ENCODE assay signal across 7 cellular contexts in the genomic region with DNA sequence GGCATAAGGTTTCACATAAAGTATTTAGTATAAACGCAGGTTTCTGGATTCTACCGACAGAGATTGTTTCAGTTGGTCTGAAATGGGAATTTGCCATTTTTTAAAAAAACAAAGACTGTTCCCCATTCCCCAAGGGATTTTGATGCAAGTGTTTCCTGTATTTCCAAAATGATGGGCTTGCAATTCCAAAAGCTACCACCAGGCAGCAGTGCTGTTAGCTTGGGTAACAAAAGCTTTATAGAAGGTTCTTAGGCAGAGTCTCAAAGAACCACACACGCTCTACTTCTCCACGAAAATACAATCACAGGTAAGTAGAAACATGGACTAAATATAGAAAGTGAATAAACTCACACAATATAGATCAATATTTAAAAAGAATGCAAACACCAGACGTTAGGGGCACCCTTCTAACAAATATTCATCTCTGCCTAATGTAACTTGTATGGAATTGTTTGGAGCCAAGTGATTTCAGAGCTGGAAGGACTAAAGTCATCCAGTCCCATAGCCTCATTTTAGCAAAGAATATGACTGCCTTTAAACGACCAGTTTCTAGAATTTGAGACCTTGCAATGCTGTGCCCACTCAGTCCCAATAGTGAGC.
DNase-seq lines count a peak whose midpoint lies in the region; ATAC-seq and TF ChIP-seq lines count a peak whose summit lies in the region.

No MANE protein-coding gene starts in this region.

- no peaks in the 10 kb centered on the region for H3K27me3 ChIP-seq in osteoblast (ENCODE audit: insufficient read depth, low read length)

- peaks cover 44% of the 10 kb centered on the region for H4K20me1 ChIP-seq in osteoblast (ENCODE audit: insufficient read depth, low read length)

- no peaks in the 10 kb centered on the region for H3K9me3 ChIP-seq in osteoblast (ENCODE audit: low read depth, low read length)

- H3K4me3 ChIP-seq in epithelial cell of proximal tubule (ENCODE audit: low read depth, low read length) (no peak overlapping the region), osteoblast (ENCODE audit: insufficient read depth, low read length) (no peak overlapping the region)

- peak; percentile 70 for DNase-seq in EH (ENCODE audit: low read depth)
- peak; percentile 55 for DNase-seq in RPMI7951 (ENCODE audit: low read depth)
- DNase-seq in epithelial cell of proximal tubule (ENCODE audit: low read depth): peak; percentile 22
- no peak for DNase-seq in osteoblast (ENCODE audit: insufficient read length, low spot score, missing footprints)
- no peak for DNase-seq in mesenteric fat pad (ENCODE audit: low spot score)

- ATAC-seq in HG03342 (IDR thresholded peaks at IDR 0.05; ENCODE audit: unreplicated experiment) (peak; percentile 52), HG02759 (IDR thresholded peaks at IDR 0.05; ENCODE audit: unreplicated experiment) (no peak)

- H2AFZ ChIP-seq in osteoblast (ENCODE audit: low read length): no peak overlapping the region

- H3K4me1 ChIP-seq in osteoblast (ENCODE audit: insufficient read depth, low read length): peaks cover 23% of the 10 kb centered on the region

- H3K4me2 ChIP-seq in osteoblast (ENCODE audit: insufficient read depth, low read length): no peak overlapping the region

- H3K27ac ChIP-seq in osteoblast (ENCODE audit: low read depth, low read length): no peak overlapping the region

- TF ChIP-seq CTCF in epithelial cell of proximal tubule (conservative IDR thresholded peaks at IDR 0.05; ENCODE audit: low read depth, low read length) (peak; percentile 100), osteoblast (IDR thresholded peaks at IDR 0.05; ENCODE audit: extremely low read depth, low read depth, low read length) (peak; percentile 96)

- peaks cover 6% of the 10 kb centered on the region for H3K79me2 ChIP-seq in osteoblast (ENCODE audit: insufficient read depth, low read length)

- no peaks in the 10 kb centered on the region for H3K36me3 ChIP-seq in osteoblast (ENCODE audit: insufficient read depth, low read length)

Comparison
In these comparisons a context has a peak if more than half of its experiments do, and no peak if none do; other contexts are left out.
1. DNase-seq: peak in EH (single experiment), RPMI7951 (single experiment) and epithelial cell of proximal tubule (single experiment); none in osteoblast (single experiment) and mesenteric fat pad (single experiment).